Comparison of ENCODE assay signal across 32 cellular contexts in genomic region chr4:25922812-25923369, GRCh38.
"Had no signal": no experiment of that assay in that cellular context is flagged by ENCODE, and none has a peak within 500 bp of the region (broad histone marks: within the 10 kb centered on the region; RNA-seq: fewer than 3 reads in every experiment).

No MANE protein-coding gene starts in this region.

- DNase-seq: activated B cell treated with CpG ODN at 0.5 μM for 24 hours; activated CD4-positive, alpha-beta memory T cell treated with anti-CD3 and anti-CD28 coated beads for 36 hours; activated CD4-positive, alpha-beta T cell treated with anti-CD3 and anti-CD28 coated beads for 4 hours; activated CD4-positive, alpha-beta T cell treated with anti-CD3 and anti-CD28 coated beads, Interleukin-2, amount 50 U/mL, for 1 hour; activated CD4-positive, CD25-positive, alpha-beta regulatory T cell treated with anti-CD3 and anti-CD28 coated beads, Interleukin-2, amount 50 U/mL, for 72 hours; activated CD8-positive, alpha-beta memory T cell treated with anti-CD3 and anti-CD28 coated beads, Interleukin-2, amount 50 U/mL, for 4 hours; activated naive CD4-positive, alpha-beta T cell treated with anti-CD3 and anti-CD28 coated beads, Interleukin-2, amount 10 ng/mL, durations not matched to agents 7 days and 5 days; activated naive CD8-positive, alpha-beta T cell treated with anti-CD3 and anti-CD28 coated beads, Interleukin-2, amount 50 U/mL, for 24 hours; activated T-cell treated with anti-CD3 and anti-CD28 coated beads for 4 hours; activated T-cell treated with anti-CD3 and anti-CD28 coated beads, Interleukin-2, amount 50 U/mL, for 4 hours; anterior cingulate cortex; MM.1S; MV-4-11; NCI-H1092; NCI-H1436 treated with DMSO at 0.1 percent for 48 hours; NCI-H1694 treated with DMSO at 0.1 percent for 48 hours; NCI-H345; NCI-H526; NCI-H748 treated with DMSO at 0.1 percent for 48 hours; NK-92 treated with Interleukin-12 subunit alpha and Interleukin-12 subunit beta, amount 100 ng/mL, for 24 hours; PC-9; SIG-M5; T-helper 1 cell; T-helper 9 cell had no signal

- H3K4me3 ChIP-seq: PC-9 had no signal

- H3K27ac ChIP-seq: KMS-11, PC-9, RWPE1, VCaP had no signal

- H3K9ac ChIP-seq: KMS-11 had no signal

- H3K27ac Mint-ChIP-seq: activated B cell treated with CpG ODN at 0.5 μM for 24 hours; activated CD4-positive, alpha-beta memory T cell treated with anti-CD3 and anti-CD28 coated beads for 36 hours; activated naive CD4-positive, alpha-beta T cell treated with anti-CD3 and anti-CD28 coated beads, Interleukin-2, amount 10 ng/mL, durations not matched to agents 7 days and 5 days; activated naive CD8-positive, alpha-beta T cell; activated naive CD8-positive, alpha-beta T cell treated with anti-CD3 and anti-CD28 coated beads, Interleukin-2, amount 50 U/mL, for 24 hours; activated T-helper 1 cell treated with anti-CD3 and anti-CD28 coated beads, Interleukin-12 subunit alpha, Interleukin-12 subunit beta, Interleukin-2, Interleukin-4 antibody, amounts not matched to agents 30 ng/mL and 10 ng/mL and 1 ng/mL, durations not matched to agents 14 hours and 24 hours and 36 hours had no signal

- H3K9me3 Mint-ChIP-seq: activated B cell treated with CpG ODN at 0.5 μM for 24 hours; activated CD4-positive, alpha-beta memory T cell treated with anti-CD3 and anti-CD28 coated beads for 36 hours; activated naive CD4-positive, alpha-beta T cell treated with anti-CD3 and anti-CD28 coated beads, Interleukin-2, amount 10 ng/mL, durations not matched to agents 7 days and 5 days; activated naive CD8-positive, alpha-beta T cell treated with anti-CD3 and anti-CD28 coated beads, Interleukin-2, amount 50 U/mL, for 24 hours; activated T-cell treated with anti-CD3 and anti-CD28 coated beads, Interleukin-2, amount 50 U/mL, for 4 hours; activated T-helper 1 cell treated with anti-CD3 and anti-CD28 coated beads, Interleukin-12 subunit alpha, Interleukin-12 subunit beta, Interleukin-2, Interleukin-4 antibody, amounts not matched to agents 30 ng/mL and 10 ng/mL and 1 ng/mL, durations not matched to agents 14 hours and 24 hours and 36 hours; brain had no signal

- H3K27me3 Mint-ChIP-seq: activated B cell treated with CpG ODN at 0.5 μM for 24 hours; activated CD4-positive, alpha-beta memory T cell treated with anti-CD3 and anti-CD28 coated beads for 36 hours; activated naive CD4-positive, alpha-beta T cell treated with anti-CD3 and anti-CD28 coated beads, Interleukin-2, amount 10 ng/mL, durations not matched to agents 7 days and 5 days; activated naive CD8-positive, alpha-beta T cell; activated naive CD8-positive, alpha-beta T cell treated with anti-CD3 and anti-CD28 coated beads, Interleukin-2, amount 50 U/mL, for 24 hours had no signal

- H3K4me3 Mint-ChIP-seq: activated B cell treated with CpG ODN at 0.5 μM for 24 hours; activated CD4-positive, alpha-beta memory T cell treated with anti-CD3 and anti-CD28 coated beads for 36 hours; activated naive CD4-positive, alpha-beta T cell treated with anti-CD3 and anti-CD28 coated beads, Interleukin-2, amount 10 ng/mL, durations not matched to agents 7 days and 5 days; activated naive CD8-positive, alpha-beta T cell; activated naive CD8-positive, alpha-beta T cell treated with anti-CD3 and anti-CD28 coated beads, Interleukin-2, amount 50 U/mL, for 24 hours; activated T-cell treated with anti-CD3 and anti-CD28 coated beads, Interleukin-2, amount 50 U/mL, for 4 hours; activated T-helper 1 cell treated with anti-CD3 and anti-CD28 coated beads, Interleukin-12 subunit alpha, Interleukin-12 subunit beta, Interleukin-2, Interleukin-4 antibody, amounts not matched to agents 30 ng/mL and 10 ng/mL and 1 ng/mL, durations not matched to agents 14 hours and 24 hours and 36 hours; brain had no signal

- ATAC-seq: activated naive CD8-positive, alpha-beta T cell treated with anti-CD3 and anti-CD28 coated beads, Interleukin-2, amount 50 U/mL, for 24 hours; activated T-cell treated with anti-CD3 and anti-CD28 coated beads, Interleukin-2, amount 50 U/mL, for 4 hours; SK-N-SH treated with all-trans-retinoic acid at 6 μM for 48 hours had no signal

- H3K4me1 Mint-ChIP-seq: activated B cell treated with CpG ODN at 0.5 μM for 24 hours; activated naive CD4-positive, alpha-beta T cell treated with anti-CD3 and anti-CD28 coated beads, Interleukin-2, amount 10 ng/mL, durations not matched to agents 7 days and 5 days had no signal

- FAIRE-seq: RCC 7860 had no signal
